In the genomic region with DNA sequence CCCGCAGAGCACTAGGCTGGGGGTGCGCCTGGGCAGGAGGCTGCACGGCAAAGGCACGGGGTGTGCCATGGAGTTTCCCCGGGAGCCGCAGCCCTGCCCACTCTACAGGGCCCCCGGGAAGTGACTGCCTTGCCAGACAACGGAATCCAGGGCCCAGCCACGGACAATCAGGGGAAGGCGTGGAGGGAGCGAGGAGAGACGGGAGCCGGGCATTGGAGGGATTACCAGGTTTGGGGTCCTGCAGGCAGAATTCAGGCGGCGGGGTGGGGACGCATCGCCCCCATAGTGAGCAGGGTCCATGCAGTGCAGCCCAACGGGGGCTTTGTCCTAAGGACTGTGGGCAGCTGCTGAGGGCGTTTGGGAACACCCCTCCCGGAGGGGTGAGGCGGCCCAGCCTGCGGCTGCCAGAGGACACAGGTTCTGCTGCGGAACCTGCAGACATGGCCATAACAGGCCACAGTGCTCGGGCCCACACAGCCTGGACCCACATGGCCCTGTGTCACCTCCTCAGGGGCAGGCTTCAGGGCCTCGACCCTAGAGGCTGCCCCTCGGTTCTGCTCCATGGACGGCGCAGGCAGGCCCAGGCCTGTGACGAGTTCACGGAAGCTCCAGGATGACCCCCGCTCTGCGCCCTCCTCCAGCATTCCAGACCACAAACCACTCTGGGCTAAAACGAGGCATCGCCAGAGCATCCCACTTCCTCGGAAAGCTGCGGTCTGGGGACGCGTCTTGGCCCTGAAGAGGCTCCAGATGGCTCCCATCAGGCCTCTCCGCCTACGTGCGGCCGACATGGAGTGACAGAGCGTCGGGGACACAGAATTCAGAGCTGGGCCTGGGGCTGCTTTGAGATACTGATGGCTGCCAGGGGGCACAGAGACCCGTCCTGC, we compare ENCODE assay signal across 14 cellular contexts. TPM values are rescaled to one million over a fixed set of nuclear protein-coding genes. Genes with fewer than 3 reads are reported as not detected.
A peak's percentile ranks its signal among the peaks of the same experiment; 100 is the strongest.
DNase-seq lines count a peak whose midpoint lies in the region; ATAC-seq and TF ChIP-seq lines count a peak whose summit lies in the region.
"Had no signal": no experiment of that assay in that cellular context is flagged by ENCODE, and none has a peak within 500 bp of the region (broad histone marks: within the 10 kb centered on the region; RNA-seq: fewer than 3 reads in every experiment).

No MANE protein-coding gene starts in this region.

- no peak overlapping the region for H3K4me3 ChIP-seq in BJ (ENCODE audit: low read depth, low read length)
- no peak overlapping the region for H3K4me3 ChIP-seq in left ventricle myocardium inferior
- H3K4me3 ChIP-seq: K562 had no signal

- POLR2A ChIA-PET in BJ (lab: Charles Lee): no interaction called here

- no peaks in the 10 kb centered on the region for H3K36me3 ChIP-seq in BJ (ENCODE audit: control insufficient read depth, insufficient read depth, low read length)
- no peaks in the 10 kb centered on the region for H3K36me3 ChIP-seq in left ventricle myocardium inferior
- H3K36me3 ChIP-seq: BE2C had no signal

- peaks cover 0 to 9% (median 3%) of the 10 kb centered on the region in 5 experiments for H3K9me3 Mint-ChIP-seq in brain
- H3K9me3 Mint-ChIP-seq: activated naive CD8-positive, alpha-beta T cell treated with anti-CD3 and anti-CD28 coated beads, Interleukin-2, amount 50 U/mL, for 24 hours; neural crest cell had no signal

- no peaks in the 10 kb centered on the region for H3K27me3 Mint-ChIP-seq in brain

- peak overlapping the region; percentile 82 for H3K27ac ChIP-seq in left ventricle myocardium inferior (replicated peaks)

- H3K27ac Mint-ChIP-seq in brain: peak overlapping the region in 3 of 5 experiments; percentile 30 to 81 (median 80)
- H3K27ac Mint-ChIP-seq: activated naive CD8-positive, alpha-beta T cell treated with anti-CD3 and anti-CD28 coated beads, Interleukin-2, amount 50 U/mL, for 24 hours had no signal

- H3K9me3 ChIP-seq in left ventricle myocardium inferior (replicated peaks): no peaks in the 10 kb centered on the region
- H3K9me3 ChIP-seq: BE2C had no signal

- TF ChIP-seq CTCF in BJ (IDR thresholded peaks at IDR 0.05; ENCODE audit: insufficient read depth, low read depth, low read length) (no peak), brain (conservative IDR thresholded peaks at IDR 0.05) (no peak), left ventricle myocardium inferior (IDR thresholded peaks at IDR 0.05; ENCODE audit: borderline replicate concordance) (no peak)

- peaks cover 28% of the 10 kb centered on the region for H3K4me1 ChIP-seq in left ventricle myocardium inferior

- no peak overlapping the region for H3K4me3 Mint-ChIP-seq in brain
- H3K4me3 Mint-ChIP-seq: activated naive CD8-positive, alpha-beta T cell treated with anti-CD3 and anti-CD28 coated beads, Interleukin-2, amount 50 U/mL, for 24 hours; neural crest cell had no signal

- ATAC-seq in sciatic nerve (peak; percentile 63), GM18868 (IDR thresholded peaks at IDR 0.05; ENCODE audit: unreplicated experiment) (no peak), HG02678 (IDR thresholded peaks at IDR 0.05; ENCODE audit: unreplicated experiment) (no peak)
- ATAC-seq: activated naive CD8-positive, alpha-beta T cell treated with anti-CD3 and anti-CD28 coated beads, Interleukin-2, amount 50 U/mL, for 24 hours; K562; Panc1 had no signal

- CTCF ChIA-PET in BJ (lab: Yijun Ruan, JAX): interaction anchor here (0.7 to 1.2 kb wide), 2 partner anchors 10 to 62 kb away, joined by 3 to 4 read pairs; no protein-coding TSS in a partner anchor

- peak; percentile 55 for DNase-seq in BJ (ENCODE audit: low read depth)
- DNase-seq in left ventricle myocardium inferior: peak; percentile 71
- DNase-seq in sciatic nerve (ENCODE audit: low spot score): peak; percentile 75
- DNase-seq in NCI-H345 treated with DMSO at 0.1 percent for 48 hours (lab: John Stamatoyannopoulos, UW; ENCODE audit: unreplicated experiment): no peak
- no peak for DNase-seq in activated naive CD4-positive, alpha-beta T cell treated with Interleukin-2 at 50 U/mL for 16 hours
- DNase-seq: activated naive CD8-positive, alpha-beta T cell treated with anti-CD3 and anti-CD28 coated beads, Interleukin-2, amount 50 U/mL, for 24 hours; BE2C; stimulated activated CD4-positive, alpha-beta T cell treated with anti-CD3 and anti-CD28 coated beads, Interleukin-4, amount 100 ng/mL, for 4 hours had no signal

- H3K36me3 Mint-ChIP-seq in brain: no peaks in the 10 kb centered on the region

- intact Hi-C loops in left ventricle myocardium inferior (cut with micrococcal nuclease): no loop called here
- intact Hi-C loops in sciatic nerve (cut with DNase I): no loop called here

- H3K27me3 ChIP-seq in BJ (ENCODE audit: control insufficient read depth, insufficient read depth, low read length) (no peaks in the 10 kb centered on the region), left ventricle myocardium inferior (ENCODE audit: low read depth) (no peaks in the 10 kb centered on the region)
- H3K27me3 ChIP-seq: BE2C had no signal

- peaks cover 6% of the 10 kb centered on the region for H3K4me1 Mint-ChIP-seq in brain

RNA-seq across cellular contexts. Expression of a gene that starts 54.5 kb away (rescaled TPM):
- polyA plus RNA-seq in BJ (2011; rRNA removed) (220 and 672 TPM in 2 replicates), brain (ENCODE audit: insufficient read depth, low read depth, low replicate concordance) (48.4 TPM)
- 103 and 155 TPM in 2 replicates for polyA minus RNA-seq in BJ (2011; rRNA and poly(A)+ RNA removed)
- total RNA-seq in left ventricle myocardium inferior (154 TPM), sciatic nerve (247 TPM)

Comparison
In these comparisons a context has a peak if more than half of its experiments do, and no peak if none do; other contexts are left out.
1. DNase-seq: peak in BJ (single experiment), left ventricle myocardium inferior (single experiment) and sciatic nerve (single experiment); none in NCI-H345 treated with DMSO at 0.1 percent for 48 hours (single experiment) and activated naive CD4-positive, alpha-beta T cell treated with Interleukin-2 at 50 U/mL for 16 hours (single experiment).